9 cellular contexts compared by ENCODE assay signal in the genomic region with DNA sequence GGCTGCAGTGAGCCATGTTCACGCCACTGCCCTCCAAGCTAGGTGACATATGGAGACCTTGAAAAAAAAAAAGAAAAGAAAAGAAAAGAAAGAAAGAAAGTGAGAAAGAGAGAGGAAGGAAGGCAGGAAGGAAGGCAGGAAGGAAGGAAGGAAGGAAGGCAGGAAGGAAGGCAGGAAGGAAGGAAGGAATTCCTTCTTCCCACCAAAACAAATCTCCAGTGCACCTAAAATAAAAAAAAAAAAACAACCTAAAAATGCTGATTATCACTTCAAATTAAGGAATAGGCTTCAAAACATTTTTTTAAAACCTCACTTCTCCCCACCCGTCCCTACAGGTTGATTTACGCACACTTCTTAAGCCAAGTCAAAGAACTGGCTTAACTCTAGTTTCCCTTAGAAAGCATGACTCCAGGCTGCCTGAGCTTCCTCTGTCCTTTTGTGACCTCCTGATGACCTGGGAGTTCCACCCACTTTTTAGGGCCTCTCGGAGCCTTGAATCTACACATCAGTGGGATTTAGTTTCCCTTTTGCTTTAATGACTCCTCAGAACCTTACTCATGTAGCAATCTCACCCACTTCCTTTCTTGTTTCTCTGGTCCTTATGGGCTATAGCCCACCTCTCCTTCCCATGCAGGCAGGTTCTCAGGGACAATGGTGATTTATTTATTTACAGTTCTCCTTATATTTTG. TPM values are rescaled to one million over a fixed set of nuclear protein-coding genes. Genes with fewer than 3 reads are reported as not detected.
A peak's percentile ranks its signal among the peaks of the same experiment; 100 is the strongest.
DNase-seq lines count a peak whose midpoint lies in the region; ATAC-seq and TF ChIP-seq lines count a peak whose summit lies in the region.
"Had no signal": no experiment of that assay in that cellular context is flagged by ENCODE, and none has a peak within 500 bp of the region (broad histone marks: within the 10 kb centered on the region; RNA-seq: fewer than 3 reads in every experiment).

No MANE protein-coding gene starts in this region.

- peak overlapping the region; percentile 20; the same call in 1 of the 2 replicates for H3K27ac ChIP-seq in IMR-90 (ENCODE audit: insufficient read depth, low read length)
- H3K27ac ChIP-seq in PC-3 (ENCODE audit: low read length), result no peak overlapping the region

- no peaks in the 10 kb centered on the region for H3K9me2 ChIP-seq in PC-3 (replicated peaks; ENCODE audit: low read length)

- no peak overlapping the region for H2BK5ac ChIP-seq in IMR-90 (ENCODE audit: low read depth, low read length, poor library complexity, severe bottlenecking)

- peak overlapping the region; percentile 72 for H3K27ac Mint-ChIP-seq in activated CD8-positive, alpha-beta memory T cell treated with anti-CD3 and anti-CD28 coated beads, Interleukin-2, amount 10 ng/mL, durations not matched to agents 7 days and 5 days
- peak overlapping the region; percentile 17 for H3K27ac Mint-ChIP-seq in activated naive CD8-positive, alpha-beta T cell treated with anti-CD3 and anti-CD28 coated beads, Interleukin-2, amount 50 U/mL, for 24 hours
- H3K27ac Mint-ChIP-seq in stimulated activated naive B cell treated with anti-CD40 and anti-IgM and Interleukin-4, amounts not matched to agents 10 μg/mL and 1 μg/mL and 100 μg/mL, for 72 hours, result peak overlapping the region; percentile 52
- H3K27ac Mint-ChIP-seq: memory B cell had no signal

- peaks cover 10% of the 10 kb centered on the region for H3K9me3 Mint-ChIP-seq in activated CD8-positive, alpha-beta memory T cell treated with anti-CD3 and anti-CD28 coated beads, Interleukin-2, amount 10 ng/mL, durations not matched to agents 7 days and 5 days (ENCODE audit: low read depth)
- peaks cover 11% of the 10 kb centered on the region for H3K9me3 Mint-ChIP-seq in activated naive CD8-positive, alpha-beta T cell treated with anti-CD3 and anti-CD28 coated beads, Interleukin-2, amount 50 U/mL, for 24 hours
- peaks cover 0 to 6% of the 10 kb centered on the region in 2 donors for H3K9me3 Mint-ChIP-seq in stimulated activated naive B cell treated with anti-CD40 and anti-IgM and Interleukin-4, amounts not matched to agents 10 μg/mL and 1 μg/mL and 100 μg/mL, for 72 hours

- peak; percentile 71 for DNase-seq in activated CD8-positive, alpha-beta memory T cell treated with anti-CD3 and anti-CD28 coated beads, Interleukin-2, amount 10 ng/mL, durations not matched to agents 7 days and 5 days
- DNase-seq in activated CD8-positive, alpha-beta memory T cell treated with anti-CD3 and anti-CD28 coated beads, Interleukin-2, amount 50 U/mL, for 48 hours, result no peak
- DNase-seq in IMR-90 (no peak), iPS-NIHi7 (ENCODE audit: extremely low spot score) (no peak), NCI-H748 treated with DMSO at 0.1 percent for 48 hours (lab: John Stamatoyannopoulos, UW) (no peak), PC-3 (no peak)
- DNase-seq in activated naive CD8-positive, alpha-beta T cell treated with anti-CD3 and anti-CD28 coated beads, Interleukin-2, amount 50 U/mL, for 24 hours, result no peak
- DNase-seq in stimulated activated naive B cell treated with anti-CD40 and anti-IgM and Interleukin-4, amounts not matched to agents 10 μg/mL and 1 μg/mL and 100 μg/mL, for 72 hours, result no peak

- H4K5ac ChIP-seq in IMR-90 (ENCODE audit: low read depth, low read length), result peak overlapping the region; percentile 22

- H2BK120ac ChIP-seq in IMR-90 (ENCODE audit: low read depth, low read length), result peak overlapping the region; percentile 85

- peaks cover 3% of the 10 kb centered on the region; the same call in 1 of the 2 replicates for H3K9me1 ChIP-seq in IMR-90 (ENCODE audit: insufficient read depth, low read length)

- H2BK20ac ChIP-seq in IMR-90 (ENCODE audit: low read depth, low read length), result peak overlapping the region; percentile 91

- peak overlapping the region; percentile 60 for H3K14ac ChIP-seq in IMR-90 (replicated peaks; ENCODE audit: low read depth, low read length)

- no peaks in the 10 kb centered on the region for H3K27me3 ChIP-seq in IMR-90 (ENCODE audit: control insufficient read depth, insufficient read depth, low read length)
- no peaks in the 10 kb centered on the region for H3K27me3 ChIP-seq in PC-3 (ENCODE audit: low read length)

- TF ChIP-seq CTCF in IMR-90 (conservative IDR thresholded peaks at IDR 0.05; ENCODE audit: low read depth, low read length) (no peak), PC-3 (conservative IDR thresholded peaks at IDR 0.05; ENCODE audit: low read depth, low read length) (no peak)

- peak; percentile 97 for ATAC-seq in activated CD8-positive, alpha-beta memory T cell treated with anti-CD3 and anti-CD28 coated beads, Interleukin-2, amount 10 ng/mL, durations not matched to agents 7 days and 5 days
- ATAC-seq in IMR-90 (ENCODE audit: low read depth) (no peak), PC-3 (no peak)
- peak; percentile 94 for ATAC-seq in activated naive CD8-positive, alpha-beta T cell treated with anti-CD3 and anti-CD28 coated beads, Interleukin-2, amount 50 U/mL, for 24 hours
- ATAC-seq in stimulated activated naive B cell treated with anti-CD40 and anti-IgM and Interleukin-4, amounts not matched to agents 10 μg/mL and 1 μg/mL and 100 μg/mL, for 72 hours (replicated peaks), result peak; percentile 86 to 94

- no peak overlapping the region for H3K23ac ChIP-seq in IMR-90 (ENCODE audit: low read depth, low read length)

- intact Hi-C loops in IMR-90 (cut with micrococcal nuclease) (no loop called here), PC-3 (cut with micrococcal nuclease) (no loop called here)

- H3K27me3 Mint-ChIP-seq in activated CD8-positive, alpha-beta memory T cell treated with anti-CD3 and anti-CD28 coated beads, Interleukin-2, amount 10 ng/mL, durations not matched to agents 7 days and 5 days, result no peaks in the 10 kb centered on the region
- H3K27me3 Mint-ChIP-seq in activated naive CD8-positive, alpha-beta T cell treated with anti-CD3 and anti-CD28 coated beads, Interleukin-2, amount 50 U/mL, for 24 hours, result peaks cover 2% of the 10 kb centered on the region
- peaks cover 0 to under 1% of the 10 kb centered on the region in 2 donors for H3K27me3 Mint-ChIP-seq in stimulated activated naive B cell treated with anti-CD40 and anti-IgM and Interleukin-4, amounts not matched to agents 10 μg/mL and 1 μg/mL and 100 μg/mL, for 72 hours
- H3K27me3 Mint-ChIP-seq: memory B cell had no signal

- peak overlapping the region; percentile 78 for H2AK5ac ChIP-seq in IMR-90 (ENCODE audit: low read depth, low read length)

- no peak for TF ChIP-seq RAD21 in IMR-90 (IDR thresholded peaks at IDR 0.05; ENCODE audit: low read length)

- no peaks in the 10 kb centered on the region for H3K79me1 ChIP-seq in IMR-90 (ENCODE audit: low read depth in 1 of 2, low read length in 2 of 2)

- H2AFZ ChIP-seq in IMR-90 (replicated peaks; ENCODE audit: low read length, poor library complexity), result no peak overlapping the region
- H2AFZ ChIP-seq in PC-3 (ENCODE audit: low read length), result no peak overlapping the region

- TF ChIP-seq POLR2A in IMR-90 (IDR thresholded peaks at IDR 0.05; ENCODE audit: low read depth, low read length), result no peak

- H3K4me1 Mint-ChIP-seq in activated CD8-positive, alpha-beta memory T cell treated with anti-CD3 and anti-CD28 coated beads, Interleukin-2, amount 10 ng/mL, durations not matched to agents 7 days and 5 days, result peaks cover 26% of the 10 kb centered on the region
- peaks cover 13% of the 10 kb centered on the region for H3K4me1 Mint-ChIP-seq in activated naive CD8-positive, alpha-beta T cell treated with anti-CD3 and anti-CD28 coated beads, Interleukin-2, amount 50 U/mL, for 24 hours
- peaks cover 8 to 25% of the 10 kb centered on the region in 2 donors for H3K4me1 Mint-ChIP-seq in stimulated activated naive B cell treated with anti-CD40 and anti-IgM and Interleukin-4, amounts not matched to agents 10 μg/mL and 1 μg/mL and 100 μg/mL, for 72 hours

- peak overlapping the region; percentile 69 to 90 for H4K8ac ChIP-seq in IMR-90 (ENCODE audit: low read depth in 2 of 2, low read length in 2 of 2)

- H4K20me1 ChIP-seq in IMR-90 (ENCODE audit: insufficient read depth, low read length), result no peaks in the 10 kb centered on the region
- H4K20me1 ChIP-seq in PC-3 (ENCODE audit: low read length), result no peaks in the 10 kb centered on the region

- H3K36me3 ChIP-seq in IMR-90 (ENCODE audit: control insufficient read depth, insufficient read depth, low read length), result no peaks in the 10 kb centered on the region
- no peaks in the 10 kb centered on the region for H3K36me3 ChIP-seq in PC-3 (ENCODE audit: low read depth, low read length)

- BruUV-seq in IMR-90 (replicated peaks; lab: Mats Ljungman, UMichigan), result no TSS peak
- BruUV-seq in PC-3 (replicated peaks; lab: Mats Ljungman, UMichigan), result no TSS peak

- H3K9ac ChIP-seq in IMR-90 (ENCODE audit: low read depth, low read length) (no peak overlapping the region), PC-3 (ENCODE audit: low read length) (no peak overlapping the region)

- peak overlapping the region; percentile 74 for H3K18ac ChIP-seq in IMR-90 (ENCODE audit: low read depth, low read length)

- no peaks in the 10 kb centered on the region for H3F3A ChIP-seq in PC-3 (ENCODE audit: low read length, unreplicated experiment)

- no peak overlapping the region for H3K4me3 ChIP-seq in IMR-90 (ENCODE audit: insufficient read depth, low read depth, low read length)
- H3K4me3 ChIP-seq in PC-3 (ENCODE audit: low read length), result no peak overlapping the region

- POLR2A ChIA-PET in IMR-90 (lab: Charles Lee; ENCODE audit: unreplicated experiment) (no interaction called here), PC-3 (lab: Charles Lee; ENCODE audit: unreplicated experiment) (no interaction called here)

- dilution Hi-C loops in IMR-90 (cut with HindIII; ENCODE audit: low sequenced_read_pairs, unreplicated experiment), result no loop called here

- CTCF ChIA-PET in activated CD8-positive, alpha-beta memory T cell treated with anti-CD3 and anti-CD28 coated beads, Interleukin-2, amount 10 ng/mL, durations not matched to agents 7 days and 5 days (lab: Charles Lee), result interaction anchor here (0.8 to 1.6 kb wide), 5 partner anchors 13 to 316 kb away, joined by 3 to 5 read pairs (median 3); partner anchors contain the start of gene DUSP6
- CTCF ChIA-PET in IMR-90 (lab: Yijun Ruan, JAX), result interaction anchor here (0.6 to 0.7 kb wide), 4 partner anchors 23 to 658 kb away, joined by 3 to 5 read pairs (median 4); no protein-coding TSS in a partner anchor
- CTCF ChIA-PET in PC-3 (lab: Charles Lee), result no interaction called here

- in situ Hi-C loops in IMR-90 (cut with MboI; ENCODE audit: low sequenced_read_pairs), result no loop called here

- WGBS in IMR-90 (ENCODE audit: extremely low coverage in 2 of 2, insufficient read length in 1 of 2), 2 experiments, result 100% methylated on average over 2 of the region's 4 CpGs; no CpG with 5 or more reads in 1 of the 2 experiments

- peak overlapping the region; percentile 43 for H3K4me3 Mint-ChIP-seq in activated CD8-positive, alpha-beta memory T cell treated with anti-CD3 and anti-CD28 coated beads, Interleukin-2, amount 10 ng/mL, durations not matched to agents 7 days and 5 days
- no peak overlapping the region for H3K4me3 Mint-ChIP-seq in activated naive CD8-positive, alpha-beta T cell treated with anti-CD3 and anti-CD28 coated beads, Interleukin-2, amount 50 U/mL, for 24 hours
- H3K4me3 Mint-ChIP-seq in stimulated activated naive B cell treated with anti-CD40 and anti-IgM and Interleukin-4, amounts not matched to agents 10 μg/mL and 1 μg/mL and 100 μg/mL, for 72 hours, result peak overlapping the region; percentile 63 to 73
- H3K4me3 Mint-ChIP-seq: memory B cell had no signal

- no peak overlapping the region for H2AK9ac ChIP-seq in IMR-90 (replicated peaks; ENCODE audit: low read depth, low read length, poor library complexity)

- peaks cover 24% of the 10 kb centered on the region for H3K36me3 Mint-ChIP-seq in activated CD8-positive, alpha-beta memory T cell treated with anti-CD3 and anti-CD28 coated beads, Interleukin-2, amount 10 ng/mL, durations not matched to agents 7 days and 5 days
- peaks cover 2% of the 10 kb centered on the region for H3K36me3 Mint-ChIP-seq in activated naive CD8-positive, alpha-beta T cell treated with anti-CD3 and anti-CD28 coated beads, Interleukin-2, amount 50 U/mL, for 24 hours (ENCODE audit: low read depth)
- peaks cover 0 to 3% of the 10 kb centered on the region in 2 donors for H3K36me3 Mint-ChIP-seq in stimulated activated naive B cell treated with anti-CD40 and anti-IgM and Interleukin-4, amounts not matched to agents 10 μg/mL and 1 μg/mL and 100 μg/mL, for 72 hours

- peak overlapping the region; percentile 79 for H3K4ac ChIP-seq in IMR-90 (ENCODE audit: low read depth, low read length)

- H3K56ac ChIP-seq in IMR-90 (ENCODE audit: extremely low read depth, insufficient read depth, low read length), result no peak overlapping the region

- no peaks in the 10 kb centered on the region for H3K79me2 ChIP-seq in PC-3 (ENCODE audit: low read length)

- peak overlapping the region; percentile 83 for H4K91ac ChIP-seq in IMR-90 (ENCODE audit: insufficient read depth, low read depth, low read length)

- H3K4me2 ChIP-seq in IMR-90 (ENCODE audit: low read depth, low read length) (no peak overlapping the region), PC-3 (ENCODE audit: low read length) (no peak overlapping the region)

- H3K9me3 ChIP-seq in IMR-90 (ENCODE audit: control insufficient read depth, insufficient read depth, low read length) (peaks cover 2% of the 10 kb centered on the region; the same call in 1 of the 2 replicates), PC-3 (ENCODE audit: low read length) (no peaks in the 10 kb centered on the region)

- peak overlapping the region; percentile 92; the same call in 2 of the 3 replicates for H2BK15ac ChIP-seq in IMR-90 (ENCODE audit: low read depth, low read length)

- H3K4me1 ChIP-seq in IMR-90 (ENCODE audit: control insufficient read depth, insufficient read depth, low read length) (peaks cover 2% of the 10 kb centered on the region; the same call in 1 of the 2 replicates), PC-3 (ENCODE audit: insufficient read depth, low read length) (no peaks in the 10 kb centered on the region)

RNA-seq across cellular contexts. Expression of gene DUSP6, which starts 18.6 kb away (rescaled TPM):
- 100 to 1,000 TPM in 1 of 2 experiments, 10 to 100 TPM in 1; 76.3 to 100 TPM for total RNA-seq in activated CD8-positive, alpha-beta memory T cell treated with anti-CD3 and anti-CD28 coated beads, Interleukin-2, amount 10 ng/mL, durations not matched to agents 7 days and 5 days
- 70.1 and 78.6 TPM in 2 replicates for total RNA-seq in IMR-90 (2012; rRNA removed)
- 38.5 and 59.0 TPM in 2 replicates for polyA plus RNA-seq in IMR-90 (2012; rRNA removed)
- 16.4 and 21.0 TPM in 2 replicates for polyA plus RNA-seq in IMR-90 (2012; cell fraction: cytosol; rRNA removed)
- 213 and 221 TPM in 2 replicates for polyA plus RNA-seq in IMR-90 (2012; cell fraction: nucleus; rRNA removed; ENCODE audit: low replicate concordance)
- 184 and 244 TPM in 2 replicates for total RNA-seq in PC-3 (2014; rRNA removed)

Comparison
In these comparisons a context has a peak if more than half of its experiments do, and no peak if none do; other contexts are left out.
1. ATAC-seq: peak in activated CD8-positive, alpha-beta memory T cell treated with anti-CD3 and anti-CD28 coated beads, Interleukin-2, amount 10 ng/mL, durations not matched to agents 7 days and 5 days (single experiment), activated naive CD8-positive, alpha-beta T cell treated with anti-CD3 and anti-CD28 coated beads, Interleukin-2, amount 50 U/mL, for 24 hours (single experiment) and stimulated activated naive B cell treated with anti-CD40 and anti-IgM and Interleukin-4, amounts not matched to agents 10 μg/mL and 1 μg/mL and 100 μg/mL, for 72 hours (2 of 2); none in IMR-90 (single experiment) and PC-3 (single experiment).
2. H3K27ac Mint-ChIP-seq: peak in every context shown above with its lines; median percentile 72 in activated CD8-positive, alpha-beta memory T cell treated with anti-CD3 and anti-CD28 coated beads, Interleukin-2, amount 10 ng/mL, durations not matched to agents 7 days and 5 days; 52 in stimulated activated naive B cell treated with anti-CD40 and anti-IgM and Interleukin-4, amounts not matched to agents 10 μg/mL and 1 μg/mL and 100 μg/mL, for 72 hours; 17 in activated naive CD8-positive, alpha-beta T cell treated with anti-CD3 and anti-CD28 coated beads, Interleukin-2, amount 50 U/mL, for 24 hours.